ENCODE assay signal across 19 cellular contexts in genomic region chr9:87850405-87850804, GRCh38. TPM values are rescaled to one million over a fixed set of nuclear protein-coding genes. Genes with fewer than 3 reads are reported as not detected.
DNase-seq lines count a peak whose midpoint lies in the region; ATAC-seq and TF ChIP-seq lines count a peak whose summit lies in the region.
"Had no signal": no experiment of that assay in that cellular context is flagged by ENCODE, and none has a peak within 500 bp of the region (broad histone marks: within the 10 kb centered on the region; RNA-seq: fewer than 3 reads in every experiment).

No MANE protein-coding gene starts in this region.

- no peaks in the 10 kb centered on the region for H3K27me3 ChIP-seq in right cardiac atrium (ENCODE audit: control insufficient read depth, insufficient read depth)
- H3K27me3 ChIP-seq: neural progenitor cell, sigmoid colon had no signal

- H3K36me3 Mint-ChIP-seq in activated naive CD4-positive, alpha-beta T cell treated with anti-CD3 and anti-CD28 coated beads, Interleukin-2, amount 50 U/mL, for 72 hours = no peaks in the 10 kb centered on the region
- H3K36me3 Mint-ChIP-seq: neural progenitor cell had no signal

- no peaks in the 10 kb centered on the region for H3K4me1 ChIP-seq in right cardiac atrium (ENCODE audit: control insufficient read depth, insufficient read depth, low read length)
- H3K4me1 ChIP-seq: sigmoid colon had no signal

- H3K9me3 Mint-ChIP-seq in activated naive CD4-positive, alpha-beta T cell treated with anti-CD3 and anti-CD28 coated beads, Interleukin-2, amount 50 U/mL, for 72 hours = no peaks in the 10 kb centered on the region
- H3K9me3 Mint-ChIP-seq: activated CD8-positive, alpha-beta T cell treated with anti-CD3 and anti-CD28 coated beads for 36 hours; neural progenitor cell had no signal

- 82% methylated on average over 4 of the region's 4 CpGs for WGBS in right cardiac atrium

- POLR2A ChIA-PET in RWPE1 (lab: Yijun Ruan, JAX; ENCODE audit: low non-redundant PET) = no interaction called here

- no peak overlapping the region for H3K4me3 ChIP-seq in right cardiac atrium (ENCODE audit: low read length)
- no peak overlapping the region for H3K4me3 ChIP-seq in fibroblast of mammary gland (ENCODE audit: control insufficient read depth, low read depth, low read length)
- H3K4me3 ChIP-seq: K562, neural progenitor cell, sigmoid colon had no signal

- H3K9me3 ChIP-seq in right cardiac atrium (ENCODE audit: control insufficient read depth, low read length) = no peaks in the 10 kb centered on the region
- H3K9me3 ChIP-seq: sigmoid colon had no signal

- no peak for DNase-seq in left ventricle myocardium superior
- DNase-seq in right cardiac atrium = no peak
- peak; percentile 29 for DNase-seq in RWPE1 (ENCODE audit: low spot score)
- peak; percentile 96 for DNase-seq in fibroblast of mammary gland (ENCODE audit: low read depth)
- DNase-seq in germinal center (ENCODE audit: low spot score) = no peak
- DNase-seq in activated naive CD4-positive, alpha-beta T cell treated with anti-CD3 and anti-CD28 coated beads, Interleukin-2, amount 50 U/mL, for 72 hours (ENCODE audit: low spot score in 2 of 2) = no peak
- no peak for DNase-seq in NCI-H774 (lab: John Stamatoyannopoulos, UW)
- DNase-seq: activated CD8-positive, alpha-beta T cell treated with anti-CD3 and anti-CD28 coated beads for 36 hours; NCI-H1417; NCI-H446; sigmoid colon; stimulated activated CD4-positive, alpha-beta T cell treated with anti-CD3 and anti-CD28 coated beads, Interleukin-4, amount 100 ng/mL, for 24 hours had no signal

- TF ChIP-seq CTCF in RWPE1 (conservative IDR thresholded peaks at IDR 0.05; ENCODE audit: low read depth) (no peak), fibroblast of mammary gland (conservative IDR thresholded peaks at IDR 0.05; ENCODE audit: control insufficient read depth, insufficient read depth, low read depth, low read length) (no peak)

- ATAC-seq in left ventricle myocardium superior (peak; percentile 22), right cardiac atrium (no peak), GM21390 (IDR thresholded peaks at IDR 0.05; ENCODE audit: unreplicated experiment) (no peak)
- ATAC-seq in activated naive CD4-positive, alpha-beta T cell treated with anti-CD3 and anti-CD28 coated beads, Interleukin-2, amount 50 U/mL, for 72 hours = no peak
- ATAC-seq: activated CD8-positive, alpha-beta T cell treated with anti-CD3 and anti-CD28 coated beads for 36 hours; K562; SK-N-SH treated with all-trans-retinoic acid at 6 μM for 48 hours had no signal

- CTCF ChIA-PET in RWPE1 (lab: Yijun Ruan, JAX) = no interaction called here

- H3K27ac Mint-ChIP-seq in activated naive CD4-positive, alpha-beta T cell treated with anti-CD3 and anti-CD28 coated beads, Interleukin-2, amount 50 U/mL, for 72 hours = no peak overlapping the region
- H3K27ac Mint-ChIP-seq: activated CD8-positive, alpha-beta T cell treated with anti-CD3 and anti-CD28 coated beads for 36 hours; neural progenitor cell had no signal

- H3K27ac ChIP-seq in right cardiac atrium (ENCODE audit: low read length) (no peak overlapping the region), RWPE1 (no peak overlapping the region)
- H3K27ac ChIP-seq: neural progenitor cell, sigmoid colon had no signal

- intact Hi-C loops in left ventricle myocardium superior (cut with micrococcal nuclease) (no loop called here), right cardiac atrium (cut with DNase I) (no loop called here)

RNA-seq across cellular contexts. Expression of gene SPATA31E1, which starts 32.3 kb away (rescaled TPM):
- total RNA-seq in left ventricle myocardium superior (not detected), right cardiac atrium (not detected)
- not detected for polyA plus RNA-seq in right cardiac atrium
- total RNA-seq in activated naive CD4-positive, alpha-beta T cell treated with anti-CD3 and anti-CD28 coated beads, Interleukin-2, amount 50 U/mL, for 72 hours = not detected
- total RNA-seq: A673; activated CD8-positive, alpha-beta T cell treated with anti-CD3 and anti-CD28 coated beads for 36 hours; dermis microvascular lymphatic vessel endothelial cell; glomerular endothelial cell; K562; sigmoid colon had no signal
- polyA plus RNA-seq: K562 had no signal

Comparison
In these comparisons a context has a peak if more than half of its experiments do, and no peak if none do; other contexts are left out.
1. DNase-seq: peak in RWPE1 (single experiment) and fibroblast of mammary gland (single experiment); none in left ventricle myocardium superior (single experiment), right cardiac atrium (0 of 3), germinal center (single experiment), activated naive CD4-positive, alpha-beta T cell treated with anti-CD3 and anti-CD28 coated beads, Interleukin-2, amount 50 U/mL, for 72 hours (0 of 2) and NCI-H774 (single experiment).